24 cellular contexts compared by ENCODE assay signal in genomic region chr15:48343865-48344264, GRCh38.
"Had no signal": no experiment of that assay in that cellular context is flagged by ENCODE, and none has a peak within 500 bp of the region (broad histone marks: within the 10 kb centered on the region; RNA-seq: fewer than 3 reads in every experiment).

No MANE protein-coding gene starts in this region.

- H3K36me3 ChIP-seq: colonic mucosa had no signal

- H3K9me3 ChIP-seq: colonic mucosa, gastrocnemius medialis, mucosa of descending colon, right lobe of liver, suprapubic skin, transverse colon, vagina had no signal

- H3K4me3 ChIP-seq: colonic mucosa, gastrocnemius medialis, mucosa of descending colon, neural progenitor cell, right lobe of liver, smooth muscle cell, suprapubic skin, transverse colon, vagina had no signal

- ATAC-seq: effector memory CD8-positive, alpha-beta T cell; gastrocnemius medialis; mucosa of descending colon; right lobe of liver; stimulated activated naive CD8-positive, alpha-beta T cell treated with anti-CD3 and anti-CD28 coated beads, Interleukin-15, amount 100 ng/mL, for 72 hours had no signal

- H3K27me3 ChIP-seq: colonic mucosa, gastrocnemius medialis, neural progenitor cell, right lobe of liver, suprapubic skin, transverse colon, vagina had no signal

- FAIRE-seq: endometrium, keratinocyte had no signal

- H3K27ac ChIP-seq: colonic mucosa, gastrocnemius medialis, neural progenitor cell, parathyroid adenoma, right lobe of liver, suprapubic skin, transverse colon, vagina had no signal

- H3K4me1 ChIP-seq: colonic mucosa, gastrocnemius medialis, neural progenitor cell, parathyroid adenoma, right lobe of liver, suprapubic skin, transverse colon, vagina had no signal

- DNase-seq: colonic mucosa; dermis blood vessel endothelial cell; effector memory CD8-positive, alpha-beta T cell; foreskin fibroblast; gastrocnemius medialis; head of caudate nucleus; mesenchymal stem cell; mucosa of descending colon; naive B cell; right lobe of liver; stimulated activated CD4-positive, alpha-beta T cell treated with anti-CD3 and anti-CD28 coated beads, Interleukin-12 subunit alpha, Interleukin-12 subunit beta, amount 100 ng/mL, for 4 hours; stimulated activated CD4-positive, alpha-beta T cell treated with anti-CD3 and anti-CD28 coated beads, Interleukin-1b, Interleukin-23, amount 100 ng/mL, for 48 hours; stimulated activated CD4-positive, alpha-beta T cell treated with anti-CD3 and anti-CD28 coated beads, Interleukin-4, amount 100 ng/mL, for 1 hour; stimulated activated CD8-positive, alpha-beta memory T cell treated with anti-CD3 and anti-CD28 coated beads, Interleukin-4, amount 100 ng/mL, for 48 hours; stimulated activated naive CD4-positive, alpha-beta T cell; stimulated activated naive CD8-positive, alpha-beta T cell treated with anti-CD3 and anti-CD28 coated beads, Interleukin-15, amount 100 ng/mL, for 72 hours; transverse colon had no signal
